In genomic region chr18:79169958-79170555, GRCh38 we compare ENCODE assay signal across 13 cellular contexts.
DNase-seq lines count a peak whose midpoint lies in the region; ATAC-seq and TF ChIP-seq lines count a peak whose summit lies in the region.
"Had no signal": no experiment of that assay in that cellular context is flagged by ENCODE, and none has a peak within 500 bp of the region (broad histone marks: within the 10 kb centered on the region; RNA-seq: fewer than 3 reads in every experiment).

No MANE protein-coding gene starts in this region.

- H3K27me3 Mint-ChIP-seq in activated CD4-positive, alpha-beta T cell treated with anti-CD3 and anti-CD28 coated beads for 36 hours, result no peaks in the 10 kb centered on the region
- H3K27me3 Mint-ChIP-seq: activated CD4-positive, alpha-beta T cell treated with anti-CD3 and anti-CD28 coated beads, Interleukin-2, amount 10 ng/mL, durations not matched to agents 24 days and 14 days; naive thymus-derived CD4-positive, alpha-beta T cell had no signal

- POLR2A ChIA-PET in activated CD4-positive, alpha-beta T cell treated with anti-CD3 and anti-CD28 coated beads for 36 hours (lab: Charles Lee), result interaction anchor here (0.6 kb wide), 1 partner anchor 8 kb away, joined by 4 read pairs; no protein-coding TSS in a partner anchor

- no peaks in the 10 kb centered on the region for H3K9me3 Mint-ChIP-seq in activated CD4-positive, alpha-beta T cell treated with anti-CD3 and anti-CD28 coated beads for 36 hours (ENCODE audit: low read depth)
- H3K9me3 Mint-ChIP-seq: activated CD4-positive, alpha-beta T cell treated with anti-CD3 and anti-CD28 coated beads, Interleukin-2, amount 10 ng/mL, durations not matched to agents 24 days and 14 days; naive thymus-derived CD4-positive, alpha-beta T cell had no signal

- no peak for ATAC-seq in activated CD4-positive, alpha-beta T cell treated with anti-CD3 and anti-CD28 coated beads for 36 hours
- ATAC-seq: naive thymus-derived CD4-positive, alpha-beta T cell had no signal

- DNase-seq in SIG-M5 treated with dmso at 0.1 percent for 504 hours (lab: John Stamatoyannopoulos, UW; ENCODE audit: unreplicated experiment), result peak; percentile 29
- DNase-seq in SIG-M5 (lab: John Stamatoyannopoulos, UW), result no peak
- DNase-seq in OCI-M1 (lab: John Stamatoyannopoulos, UW), result peak; percentile 7
- peak; percentile 57 for DNase-seq in fibroblast of mammary gland (ENCODE audit: low read depth)
- peak; percentile 62 for DNase-seq in renal cortical epithelial cell (ENCODE audit: low read depth)
- DNase-seq in posterior cingulate gyrus, result no peak
- DNase-seq in KG1 (lab: John Stamatoyannopoulos, UW), result no peak
- no peak for DNase-seq in activated CD4-positive, alpha-beta T cell treated with anti-CD3 and anti-CD28 coated beads for 36 hours
- DNase-seq: activated CD4-positive, alpha-beta T cell treated with anti-CD3 and anti-CD28 coated beads, Interleukin-2, amount 10 ng/mL, durations not matched to agents 24 days and 14 days; naive thymus-derived CD4-positive, alpha-beta T cell; NCI-H510A; SK-N-SH; upper lobe of left lung had no signal

- intact Hi-C loops in posterior cingulate gyrus (cut with DNase I), result no loop called here
- intact Hi-C loops in activated CD4-positive, alpha-beta T cell treated with anti-CD3 and anti-CD28 coated beads for 36 hours (cut with DNase I, micrococcal nuclease), result no loop called here

- no peak overlapping the region for H3K4me3 ChIP-seq in fibroblast of mammary gland (ENCODE audit: control insufficient read depth, low read depth, low read length)
- H3K4me3 ChIP-seq: upper lobe of left lung had no signal

- CTCF ChIA-PET in activated CD4-positive, alpha-beta T cell treated with anti-CD3 and anti-CD28 coated beads for 36 hours (lab: Charles Lee), result interaction anchor here (0.6 to 1.0 kb wide), 2 partner anchors 9 to 30 kb away, joined by 3 to 4 read pairs; no protein-coding TSS in a partner anchor

- TF ChIP-seq CTCF in fibroblast of mammary gland (conservative IDR thresholded peaks at IDR 0.05; ENCODE audit: control insufficient read depth, insufficient read depth, low read depth, low read length), result no peak

- H3K36me3 Mint-ChIP-seq in activated CD4-positive, alpha-beta T cell treated with anti-CD3 and anti-CD28 coated beads for 36 hours (ENCODE audit: low read depth), result peaks cover 40% of the 10 kb centered on the region

- no peak overlapping the region for H3K27ac Mint-ChIP-seq in activated CD4-positive, alpha-beta T cell treated with anti-CD3 and anti-CD28 coated beads for 36 hours
- H3K27ac Mint-ChIP-seq: activated CD4-positive, alpha-beta T cell treated with anti-CD3 and anti-CD28 coated beads, Interleukin-2, amount 10 ng/mL, durations not matched to agents 24 days and 14 days had no signal

- no peak overlapping the region for H3K4me3 Mint-ChIP-seq in activated CD4-positive, alpha-beta T cell treated with anti-CD3 and anti-CD28 coated beads for 36 hours
- H3K4me3 Mint-ChIP-seq: activated CD4-positive, alpha-beta T cell treated with anti-CD3 and anti-CD28 coated beads, Interleukin-2, amount 10 ng/mL, durations not matched to agents 24 days and 14 days; naive thymus-derived CD4-positive, alpha-beta T cell had no signal

- H3K4me1 Mint-ChIP-seq in activated CD4-positive, alpha-beta T cell treated with anti-CD3 and anti-CD28 coated beads for 36 hours, result no peaks in the 10 kb centered on the region
- H3K4me1 Mint-ChIP-seq: activated CD4-positive, alpha-beta T cell treated with anti-CD3 and anti-CD28 coated beads, Interleukin-2, amount 10 ng/mL, durations not matched to agents 24 days and 14 days had no signal

Comparison
In these comparisons a context has a peak if more than half of its experiments do, and no peak if none do; other contexts are left out.
1. DNase-seq: peak in SIG-M5 treated with dmso at 0.1 percent for 504 hours (single experiment), OCI-M1 (single experiment), fibroblast of mammary gland (single experiment) and renal cortical epithelial cell (single experiment); none in SIG-M5 (single experiment), posterior cingulate gyrus (0 of 10), KG1 (single experiment) and activated CD4-positive, alpha-beta T cell treated with anti-CD3 and anti-CD28 coated beads for 36 hours (single experiment).